8 cellular contexts compared by ENCODE assay signal in genomic region chr2:39437522-39438296, GRCh38. TPM values are rescaled to one million over a fixed set of nuclear protein-coding genes. Genes with fewer than 3 reads are reported as not detected.
DNase-seq lines count a peak whose midpoint lies in the region; ATAC-seq and TF ChIP-seq lines count a peak whose summit lies in the region.

No MANE protein-coding gene starts in this region.

- H3K27me3 ChIP-seq in GM06990 (replicated peaks; ENCODE audit: control insufficient read depth, insufficient read depth, low read length) (no peaks in the 10 kb centered on the region), kidney epithelial cell (ENCODE audit: control insufficient read depth, insufficient read depth, low read length) (no peaks in the 10 kb centered on the region)

- H3K36me3 ChIP-seq in GM06990 (ENCODE audit: control insufficient read depth, insufficient read depth, low read length) (no peaks in the 10 kb centered on the region), kidney epithelial cell (ENCODE audit: control insufficient read depth, insufficient read depth, low read length) (no peaks in the 10 kb centered on the region)

- no peak for TF ChIP-seq CTCF in GM06990 (IDR thresholded peaks at IDR 0.05; ENCODE audit: insufficient read depth, low read length, poor library complexity, severe bottlenecking)
- no peak for TF ChIP-seq CTCF in cardiac fibroblast (IDR thresholded peaks at IDR 0.05; ENCODE audit: low read depth, low read length)
- no peak for TF ChIP-seq CTCF in kidney epithelial cell (IDR thresholded peaks at IDR 0.05; ENCODE audit: insufficient read depth, low read length, poor library complexity, severe bottlenecking)

- ATAC-seq in GM21786 (IDR thresholded peaks at IDR 0.05; ENCODE audit: unreplicated experiment) = peak; percentile 35
- ATAC-seq in HG02970 (IDR thresholded peaks at IDR 0.05; ENCODE audit: low FRiP score, unreplicated experiment) = no peak

- DNase-seq in GM06990 (ENCODE audit: extremely low read depth, insufficient read length) = peak; percentile 55
- peak; percentile 30 for DNase-seq in LHCN-M2 (ENCODE audit: low read depth)
- DNase-seq in T-helper 22 cell (ENCODE audit: low read depth) = peak; percentile 13
- peak; percentile 40 to 51 for DNase-seq in cardiac fibroblast (ENCODE audit: low read depth in 2 of 2)
- no peak for DNase-seq in kidney epithelial cell (ENCODE audit: low read depth)
- peak; percentile 15 to 26 for DNase-seq in stimulated activated CD4-positive, alpha-beta T cell treated with anti-CD3 and anti-CD28 coated beads, Interleukin-2, amount 100 ng/mL, for 48 hours

- H3K4me3 ChIP-seq in GM06990 (replicated peaks; ENCODE audit: low read depth, low read length) (peak overlapping the region; percentile 69), cardiac fibroblast (replicated peaks in 1 of 2; ENCODE audit: low read depth in 2 of 2, low read length in 2 of 2) (peak overlapping the region; percentile 59 to 92), kidney epithelial cell (ENCODE audit: low read depth, low read length) (peak overlapping the region; percentile 86)

RNA-seq across cellular contexts. Expression of gene MAP4K3, which starts 0.6 kb away (rescaled TPM):
- 35.0 and 41.4 TPM in 2 replicates for total RNA-seq in LHCN-M2 (2014; rRNA removed)
- 8.4 TPM for polyA plus RNA-seq in LHCN-M2 (2012)
- 24.5 and 25.7 TPM in 2 replicates for total RNA-seq in kidney epithelial cell
